15 cellular contexts compared by ENCODE assay signal in the genomic region with DNA sequence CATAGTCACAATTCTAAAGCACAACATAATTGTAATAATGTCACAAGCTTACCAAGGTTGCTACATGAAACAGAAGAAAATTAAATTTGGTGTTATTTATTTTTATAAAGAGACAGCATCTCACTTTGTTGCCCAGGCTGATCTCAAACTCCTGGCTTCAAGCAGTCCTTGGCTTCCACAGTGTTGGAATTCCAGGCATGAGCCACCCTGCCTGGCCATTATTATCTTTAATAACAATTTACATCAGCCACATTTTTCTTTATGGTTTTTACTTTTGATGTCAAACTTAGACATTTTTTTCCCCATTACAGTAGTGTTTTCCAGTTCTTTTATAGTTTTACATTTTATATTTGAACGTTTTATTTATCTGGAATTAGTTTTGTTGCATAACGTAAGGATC. TPM values are rescaled to one million over a fixed set of nuclear protein-coding genes. Genes with fewer than 3 reads are reported as not detected.
A peak's percentile ranks its signal among the peaks of the same experiment; 100 is the strongest.
DNase-seq lines count a peak whose midpoint lies in the region; ATAC-seq, FAIRE-seq and TF ChIP-seq lines count a peak whose summit lies in the region.
"Had no signal": no experiment of that assay in that cellular context is flagged by ENCODE, and none has a peak within 500 bp of the region (broad histone marks: within the 10 kb centered on the region; RNA-seq: fewer than 3 reads in every experiment).

No MANE protein-coding gene starts in this region.

- 87% methylated on average over 2 of the region's 2 CpGs for WGBS in SK-N-SH (ENCODE audit: low lambda C conversion rate)
- WGBS in H1 (ENCODE audit: extremely low coverage in 1 of 2, insufficient coverage in 1 of 2, insufficient read length in 1 of 2, insufficient replicate concordance in 2 of 2, low coverage in 1 of 2, low lambda C conversion rate in 2 of 2, missing lambda C conversion rate in 1 of 2), 2 experiments, result 58% methylated on average over 2 of the region's 2 CpGs; no CpG with 5 or more reads in 1 of the 2 experiments
- 72 to 95% methylated on average over 2 of the region's 2 CpGs for WGBS in sigmoid colon, 2 donors

- H3K27ac Mint-ChIP-seq in activated naive CD4-positive, alpha-beta T cell treated with anti-CD3 and anti-CD28 coated beads, Interleukin-2, amount 50 U/mL, for 72 hours, result no peak overlapping the region
- H3K27ac Mint-ChIP-seq: CD8-positive, alpha-beta T cell had no signal

- H3K79me2 ChIP-seq in SK-N-SH (ENCODE audit: insufficient read depth) (peaks cover 97% of the 10 kb centered on the region), H1 (ENCODE audit: control insufficient read depth in 1 of 2, insufficient read depth in 2 of 2, low read length in 2 of 2) (peaks cover 10 to 99% of the 10 kb centered on the region in 2 experiments)

- H2AK5ac ChIP-seq in H1 (ENCODE audit: low read depth, low read length), result no peak overlapping the region

- no peaks in the 10 kb centered on the region for H3K27me3 ChIP-seq in SK-N-SH (ENCODE audit: insufficient read depth)
- H3K27me3 ChIP-seq in H1 (replicated peaks in 1 of 4; ENCODE audit: control insufficient read depth in 3 of 4, extremely low read depth in 1 of 4, insufficient read depth in 3 of 4, low read length in 3 of 4), result no peaks in the 10 kb centered on the region
- H3K27me3 ChIP-seq in sigmoid colon, result no peaks in the 10 kb centered on the region
- no peaks in the 10 kb centered on the region for H3K27me3 ChIP-seq in H7 (ENCODE audit: control insufficient read depth, insufficient read depth, low read length)

- no peaks in the 10 kb centered on the region for H3K9me3 Mint-ChIP-seq in activated naive CD4-positive, alpha-beta T cell treated with anti-CD3 and anti-CD28 coated beads, Interleukin-2, amount 50 U/mL, for 72 hours
- H3K9me3 Mint-ChIP-seq: CD8-positive, alpha-beta T cell had no signal

- no peak overlapping the region for H3K4ac ChIP-seq in H1 (replicated peaks; ENCODE audit: insufficient read length, low read depth, low read length)

- ATAC-seq in activated naive CD4-positive, alpha-beta T cell treated with anti-CD3 and anti-CD28 coated beads, Interleukin-2, amount 50 U/mL, for 72 hours, result no peak
- ATAC-seq in HG02588 (IDR thresholded peaks at IDR 0.05; ENCODE audit: unreplicated experiment), result no peak
- ATAC-seq: CD8-positive, alpha-beta T cell had no signal

- no peak overlapping the region for H3K9ac ChIP-seq in SK-N-SH
- no peak overlapping the region for H3K9ac ChIP-seq in H1 (replicated peaks in 1 of 4; ENCODE audit: extremely low read depth in 1 of 4, low read depth in 3 of 4, low read length in 3 of 4)

- no peak overlapping the region for H4K91ac ChIP-seq in H1 (replicated peaks; ENCODE audit: insufficient read length, low read length)

- H2BK20ac ChIP-seq in H1 (ENCODE audit: low read length), result no peak overlapping the region

- H4K5ac ChIP-seq in H1 (ENCODE audit: insufficient read length, low read depth, low read length), result no peak overlapping the region

- no peak overlapping the region for H2BK15ac ChIP-seq in H1 (ENCODE audit: low read length)

- H3K36me3 ChIP-seq in SK-N-SH (replicated peaks in 1 of 2; ENCODE audit: control insufficient read depth in 1 of 2, insufficient read depth in 2 of 2, low read length in 1 of 2), result peaks cover 0 to under 1% of the 10 kb centered on the region in 2 experiments
- no peaks in the 10 kb centered on the region for H3K36me3 ChIP-seq in H1 (ENCODE audit: control insufficient read depth in 2 of 4, insufficient read depth in 4 of 4, low read length in 3 of 4)
- H3K36me3 ChIP-seq in sigmoid colon, result no peaks in the 10 kb centered on the region
- no peaks in the 10 kb centered on the region for H3K36me3 ChIP-seq in H7 (replicated peaks; ENCODE audit: control insufficient read depth, insufficient read depth, low read length)

- TF ChIP-seq EP300 in SK-N-SH (IDR thresholded peaks at IDR 0.05; ENCODE audit: borderline replicate concordance in 1 of 2, low read depth in 1 of 2, low read length in 1 of 2) (no peak), H1 (IDR thresholded peaks at IDR 0.05; ENCODE audit: borderline replicate concordance in 1 of 2, low read depth in 2 of 2, low read length in 2 of 2) (no peak), sigmoid colon (IDR thresholded peaks at IDR 0.05) (no peak)

- no peak for TF ChIP-seq CTCF in SK-N-SH (IDR thresholded peaks at IDR 0.05)
- no peak for TF ChIP-seq CTCF in H1 (IDR thresholded peaks at IDR 0.05; ENCODE audit: control extremely low read depth in 1 of 3, insufficient read depth in 1 of 3, low read depth in 1 of 3, low read length in 3 of 3)
- no peak for TF ChIP-seq CTCF in sigmoid colon (IDR thresholded peaks at IDR 0.05)

- no peaks in the 10 kb centered on the region for H3K79me1 ChIP-seq in H1 (ENCODE audit: low read depth, low read length)

- TF ChIP-seq POLR2A in H1 (IDR thresholded peaks at IDR 0.05; ENCODE audit: control extremely low read depth in 1 of 2, low read depth in 2 of 2, low read length in 2 of 2) (no peak), sigmoid colon (IDR thresholded peaks at IDR 0.05) (no peak)

- H3K4me3 ChIP-seq in SK-N-SH (ENCODE audit: low read depth in 2 of 2, low read length in 1 of 2) (no peak overlapping the region), H1 (ENCODE audit: extremely low read depth in 1 of 4, insufficient read depth in 2 of 4, low read depth in 3 of 4, low read length in 4 of 4) (no peak overlapping the region), sigmoid colon (no peak overlapping the region), H7 (ENCODE audit: insufficient read depth, low read depth, low read length) (no peak overlapping the region)

- H4K20me1 ChIP-seq in SK-N-SH (ENCODE audit: insufficient read depth), result peaks cover 17% of the 10 kb centered on the region
- peaks cover under 1 to 5% of the 10 kb centered on the region in 2 experiments for H4K20me1 ChIP-seq in H1 (replicated peaks in 1 of 2; ENCODE audit: control insufficient read depth in 1 of 2, insufficient read depth in 2 of 2, low read length in 2 of 2)

- DNase-seq in EL (peak; percentile 46), SK-N-SH (no peak), H1 (ENCODE audit: low read depth in 1 of 2, low spot score in 2 of 2) (no peak), sigmoid colon (no peak), H7 (no peak)
- no peak for DNase-seq in activated naive CD4-positive, alpha-beta T cell treated with anti-CD3 and anti-CD28 coated beads, Interleukin-2, amount 50 U/mL, for 72 hours (ENCODE audit: low spot score in 2 of 2)
- DNase-seq: CD8-positive, alpha-beta T cell; NCI-H1436 treated with DMSO at 0.1 percent for 48 hours; NCI-H2081 treated with DMSO at 0.1 percent for 48 hours; NCI-H226; NCI-H526 treated with DMSO at 0.1 percent for 48 hours; NK-92 treated with Interleukin-12 subunit alpha and Interleukin-12 subunit beta, amount 100 ng/mL, for 24 hours had no signal

- POLR2A ChIA-PET in SK-N-SH (lab: Yijun Ruan, JAX) (no interaction called here), H1 (lab: Charles Lee; ENCODE audit: partially characterized antibody) (no interaction called here)

- CTCF ChIA-PET in SK-N-SH (lab: Yijun Ruan, JAX) (interaction anchor here (1.1 kb wide), 1 partner anchor 91 kb away, joined by 3 read pairs; no protein-coding TSS in a partner anchor), H1 (lab: Charles Lee; ENCODE audit: partially characterized antibody) (interaction anchor here (1.2 kb wide), 1 partner anchor 113 kb away, joined by 3 read pairs; no protein-coding TSS in a partner anchor)

- H3K23ac ChIP-seq in H1 (ENCODE audit: insufficient read length), result no peak overlapping the region

- TF ChIP-seq RAD21 in SK-N-SH (IDR thresholded peaks at IDR 0.05; ENCODE audit: low read length) (no peak), H1 (IDR thresholded peaks at IDR 0.05 in 1 of 2, conservative IDR thresholded peaks at IDR 0.05 in 1 of 2; ENCODE audit: low read depth in 2 of 2, low read length in 2 of 2) (no peak)

- peak overlapping the region in 1 of 2 experiments; percentile 59; a peak in 2 of 4 replicates for H3K27ac ChIP-seq in SK-N-SH (ENCODE audit: low read depth in 2 of 2, low read length in 1 of 2)
- no peak overlapping the region for H3K27ac ChIP-seq in H1 (ENCODE audit: low read depth, low read length)
- peak overlapping the region in 3 of 4 donors; percentile 39 to 71 (median 65) for H3K27ac ChIP-seq in sigmoid colon
- H3K27ac ChIP-seq: RWPE1 had no signal

- no peak overlapping the region for H3K18ac ChIP-seq in H1 (ENCODE audit: extremely low read depth, low read length)

- intact Hi-C loops in sigmoid colon (cut with DNase I), result no loop called here

- H3K14ac ChIP-seq in H1 (ENCODE audit: insufficient read length), result no peak overlapping the region

- H3K9me2 ChIP-seq in SK-N-SH, result no peaks in the 10 kb centered on the region

- H2BK120ac ChIP-seq in H1 (replicated peaks; ENCODE audit: low read depth, low read length), result no peak overlapping the region

- H3K9me3 ChIP-seq in SK-N-SH (no peaks in the 10 kb centered on the region), H1 (ENCODE audit: insufficient read depth in 2 of 2, low read depth in 1 of 2, low read length in 1 of 2) (no peaks in the 10 kb centered on the region), sigmoid colon (no peaks in the 10 kb centered on the region)

- H3K36me3 Mint-ChIP-seq in activated naive CD4-positive, alpha-beta T cell treated with anti-CD3 and anti-CD28 coated beads, Interleukin-2, amount 50 U/mL, for 72 hours, result no peaks in the 10 kb centered on the region
- H3K36me3 Mint-ChIP-seq: CD8-positive, alpha-beta T cell had no signal

- no peak overlapping the region for H4K8ac ChIP-seq in H1 (ENCODE audit: extremely low read depth, insufficient read depth, low read length)

- H2AFZ ChIP-seq in SK-N-SH (ENCODE audit: low read depth) (no peak overlapping the region), H1 (ENCODE audit: low read length) (no peak overlapping the region)

- H3K23me2 ChIP-seq in H1 (ENCODE audit: low read depth, low read length), result no peaks in the 10 kb centered on the region

- H3K4me1 ChIP-seq in SK-N-SH (ENCODE audit: control insufficient read depth in 1 of 2, insufficient read depth in 2 of 2, low read depth in 1 of 2, low read length in 1 of 2) (peaks cover under 1 to 27% of the 10 kb centered on the region in 2 experiments; a peak in 3 of 4 replicates), H1 (replicated peaks in 1 of 4; ENCODE audit: control insufficient read depth in 3 of 4, insufficient read depth in 4 of 4, low read length in 3 of 4) (peaks cover 2 to 23% (median 3%) of the 10 kb centered on the region in 4 experiments), sigmoid colon (peaks cover 0 to 76% (median 54%) of the 10 kb centered on the region in 4 donors)

- H2BK12ac ChIP-seq in H1 (ENCODE audit: low read depth, low read length), result no peak overlapping the region

- FAIRE-seq in H1 (lab: Jason Lieb, UNC), result no peak
- FAIRE-seq: H54 had no signal

- H3K4me2 ChIP-seq in SK-N-SH (no peak overlapping the region), H1 (ENCODE audit: insufficient read depth in 1 of 2, low read depth in 2 of 2, low read length in 2 of 2) (no peak overlapping the region)

- no peak overlapping the region for H2BK5ac ChIP-seq in H1 (ENCODE audit: low read depth, low read length)

- H3K56ac ChIP-seq in H1 (replicated peaks; ENCODE audit: insufficient read length, low read depth, low read length), result no peak overlapping the region

- H3F3A ChIP-seq in SK-N-SH (replicated peaks; ENCODE audit: insufficient read depth), result peaks cover 26% of the 10 kb centered on the region

RNA-seq across cellular contexts. Expression of a gene that starts 46.7 kb away (rescaled TPM):
- polyA plus RNA-seq in SK-N-SH (2012; rRNA removed) (12.7 and 20.1 TPM in 2 replicates), H1 (2011; rRNA removed) (19.0 and 34.4 TPM in 2 replicates), sigmoid colon (10 to 100 TPM in 1 of 3 donors, 1 to 10 TPM in 2; 5.5 to 16.1 (median 7.8) TPM)
- 19.2 and 19.7 TPM in 2 replicates for polyA plus RNA-seq in SK-N-SH (2012; cell fraction: cytosol; rRNA removed)
- 5.9 and 13.3 TPM in 2 replicates for polyA plus RNA-seq in SK-N-SH (2012; cell fraction: nucleus; rRNA removed)
- 120 and 129 TPM in 2 replicates for total RNA-seq in H1 (2021; fragmentation: NEBNext Ultra II Directional; extraction: Animal tissue kit (Norgen Biotek cat#: 25700))
- 41.1 TPM for polyA plus RNA-seq in H1 (2011; cell fraction: cytosol; rRNA removed)
- polyA plus RNA-seq in H1 (2011; cell fraction: nucleus; rRNA removed), result 13.5 TPM
- polyA plus RNA-seq in H1 (2012, experiment 1 of 2), result 40.9 to 73.5 TPM (median 51.4 TPM) in 4 replicates
- polyA plus RNA-seq in H1 (2012, experiment 2 of 2), result 3.5 TPM
- polyA plus RNA-seq in H1 (2013, experiment 1 of 2), result 67.6 TPM
- polyA plus RNA-seq in H1 (2013, experiment 2 of 2), result 82.8 TPM
- 99.8 and 152 TPM in 2 replicates for polyA minus RNA-seq in H1 (2011; rRNA and poly(A)+ RNA removed)
- polyA minus RNA-seq in H1 (2011; cell fraction: cytosol; rRNA and poly(A)+ RNA removed), result 45.4 TPM
- 52.9 TPM for polyA minus RNA-seq in H1 (2011; cell fraction: nucleus; rRNA and poly(A)+ RNA removed)
- total RNA-seq in sigmoid colon, result 100 to 1,000 TPM in 3 of 4 donors, 10 to 100 TPM in 1; 84.2 to 145 (median 120) TPM
- 86.5 and 99.3 TPM in 2 replicates for total RNA-seq in H7 (2014; rRNA removed; shearing (Covaris generic))
- total RNA-seq in activated naive CD4-positive, alpha-beta T cell treated with anti-CD3 and anti-CD28 coated beads, Interleukin-2, amount 50 U/mL, for 72 hours, result 10 to 100 TPM in 1 of 2 donors, 1 to 10 TPM in 1; 3.5 to 14.6 TPM
